13 cellular contexts compared by ENCODE assay signal in the genomic region with DNA sequence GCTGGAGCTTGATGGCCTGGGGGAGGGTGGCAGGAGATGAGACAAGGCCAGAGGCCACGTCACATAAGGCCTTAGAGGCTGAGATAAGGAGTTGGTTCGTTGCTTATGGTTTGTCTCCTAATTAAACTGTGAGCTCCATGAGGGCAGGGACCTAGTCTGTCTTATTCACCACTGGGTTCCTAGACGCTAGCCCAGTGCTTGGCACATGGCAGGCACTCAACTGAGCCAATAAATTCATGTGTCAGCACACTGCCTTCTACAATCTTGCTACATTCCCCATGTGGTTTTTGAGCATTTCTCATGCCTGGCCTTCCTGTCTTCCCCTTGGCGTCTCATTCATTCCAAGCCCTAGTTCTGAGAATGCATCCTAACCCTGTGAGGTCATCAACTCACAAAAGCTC.
DNase-seq lines count a peak whose midpoint lies in the region; ATAC-seq and TF ChIP-seq lines count a peak whose summit lies in the region.
"Had no signal": no experiment of that assay in that cellular context is flagged by ENCODE, and none has a peak within 500 bp of the region (broad histone marks: within the 10 kb centered on the region; RNA-seq: fewer than 3 reads in every experiment).

No MANE protein-coding gene starts in this region.

- peak overlapping the region; percentile 35 for H3K18ac ChIP-seq in trophoblast cell (ENCODE audit: low read length)

- CTCF ChIA-PET in Panc1 (lab: Charles Lee), result no interaction called here
- CTCF ChIA-PET in activated CD8-positive, alpha-beta memory T cell treated with anti-CD3 and anti-CD28 coated beads, Interleukin-2, amount 10 ng/mL, durations not matched to agents 7 days and 5 days (lab: Charles Lee), result no interaction called here

- H2BK12ac ChIP-seq in trophoblast cell (ENCODE audit: low read length), result peak overlapping the region; percentile 15

- no peak overlapping the region for H2AFZ ChIP-seq in trophoblast cell (ENCODE audit: insufficient read depth, low read length, poor library complexity)

- peak overlapping the region; percentile 8 for H3K14ac ChIP-seq in trophoblast cell (ENCODE audit: low read length)

- no peak overlapping the region for H3K4me2 ChIP-seq in trophoblast cell (ENCODE audit: low read length)

- H3K27me3 ChIP-seq in Panc1 (ENCODE audit: control insufficient read depth, insufficient read depth, low read length) (no peaks in the 10 kb centered on the region), trophoblast cell (ENCODE audit: insufficient read depth, low read length) (no peaks in the 10 kb centered on the region), H7 (ENCODE audit: control insufficient read depth, insufficient read depth, low read length) (no peaks in the 10 kb centered on the region; the same call in 1 of the 2 replicates), thyroid gland (no peaks in the 10 kb centered on the region)

- POLR2A ChIA-PET in Panc1 (lab: Charles Lee), result interaction anchor here (0.6 kb wide), 1 partner anchor 337 kb away, joined by 3 read pairs; no protein-coding TSS in a partner anchor

- no peak overlapping the region for H4K8ac ChIP-seq in trophoblast cell (ENCODE audit: low read depth, low read length)

- peak overlapping the region; percentile 60 for H2BK120ac ChIP-seq in trophoblast cell (ENCODE audit: insufficient read depth, low read length, poor library complexity)

- no peak overlapping the region for H3K4ac ChIP-seq in trophoblast cell (ENCODE audit: low read depth, low read length)

- H3K36me3 Mint-ChIP-seq in activated CD8-positive, alpha-beta memory T cell treated with anti-CD3 and anti-CD28 coated beads, Interleukin-2, amount 10 ng/mL, durations not matched to agents 7 days and 5 days, result no peaks in the 10 kb centered on the region
- H3K36me3 Mint-ChIP-seq: brain; CD4-positive, alpha-beta memory T cell had no signal

- H3K23ac ChIP-seq in trophoblast cell (ENCODE audit: low read length), result no peak overlapping the region

- no peaks in the 10 kb centered on the region for H3K79me2 ChIP-seq in trophoblast cell (ENCODE audit: control insufficient read depth, insufficient read depth, low read length, poor library complexity)

- H3K4me3 ChIP-seq in Panc1 (ENCODE audit: low read depth in 2 of 2, low read length in 2 of 2) (no peak overlapping the region), trophoblast cell (ENCODE audit: low read depth, low read length) (no peak overlapping the region), H7 (ENCODE audit: insufficient read depth, low read depth, low read length) (no peak overlapping the region), thyroid gland (replicated peaks in 1 of 3) (no peak overlapping the region)

- no CpG with 5 or more reads among the region's 4 CpGs for WGBS in trophoblast cell (ENCODE audit: extremely low coverage, insufficient coverage, insufficient read length)
- 82 to 91% methylated on average over 4 of the region's 4 CpGs for WGBS in thyroid gland, 2 donors

- ATAC-seq in Panc1, result no peak
- ATAC-seq in activated CD8-positive, alpha-beta memory T cell treated with anti-CD3 and anti-CD28 coated beads, Interleukin-2, amount 10 ng/mL, durations not matched to agents 7 days and 5 days, result no peak

- H3K9me3 ChIP-seq in Panc1 (ENCODE audit: control insufficient read depth, insufficient read depth, low read depth, low read length) (no peaks in the 10 kb centered on the region), trophoblast cell (ENCODE audit: insufficient read depth, low read depth, low read length) (peaks cover 2% of the 10 kb centered on the region), thyroid gland (no peaks in the 10 kb centered on the region)

- BruUV-seq in Panc1 (replicated peaks; lab: Mats Ljungman, UMichigan), result no TSS peak

- no peaks in the 10 kb centered on the region for H3K27me3 Mint-ChIP-seq in activated CD8-positive, alpha-beta memory T cell treated with anti-CD3 and anti-CD28 coated beads, Interleukin-2, amount 10 ng/mL, durations not matched to agents 7 days and 5 days
- H3K27me3 Mint-ChIP-seq: CD4-positive, alpha-beta memory T cell had no signal

- H3K36me3 ChIP-seq in Panc1 (ENCODE audit: control insufficient read depth, insufficient read depth, low read length) (no peaks in the 10 kb centered on the region), trophoblast cell (ENCODE audit: control insufficient read depth in 1 of 2, insufficient read depth in 2 of 2, low read length in 2 of 2) (no peaks in the 10 kb centered on the region), H7 (replicated peaks; ENCODE audit: control insufficient read depth, insufficient read depth, low read length) (no peaks in the 10 kb centered on the region), thyroid gland (no peaks in the 10 kb centered on the region)

- intact Hi-C loops in Panc1 (cut with micrococcal nuclease; ENCODE audit: unreplicated experiment) (no loop called here), thyroid gland (cut with DNase I) (no loop called here)

- peak overlapping the region; percentile 23 for H2BK5ac ChIP-seq in trophoblast cell (ENCODE audit: low read depth, low read length, poor library complexity)

- H4K91ac ChIP-seq in trophoblast cell (ENCODE audit: low read depth, low read length), result peak overlapping the region; percentile 10

- TF ChIP-seq CTCF in Panc1 (IDR thresholded peaks at IDR 0.05) (no peak), thyroid gland (IDR thresholded peaks at IDR 0.05) (no peak)

- no peak overlapping the region for H4K12ac ChIP-seq in trophoblast cell (ENCODE audit: low read depth, low read length)

- peak overlapping the region; percentile 9 for H2AK5ac ChIP-seq in trophoblast cell (ENCODE audit: low read length)

- no peak overlapping the region for H3K27ac Mint-ChIP-seq in activated CD8-positive, alpha-beta memory T cell treated with anti-CD3 and anti-CD28 coated beads, Interleukin-2, amount 10 ng/mL, durations not matched to agents 7 days and 5 days

- in situ Hi-C loops in Panc1 (cut with HindIII; ENCODE audit: low pct_unique_long_range_greater_than_20kb, low sequenced_read_pairs), result no loop called here

- peak; percentile 70 for DNase-seq in ELF-1 (ENCODE audit: low read depth, low spot score)
- no peak for DNase-seq in Panc1 (ENCODE audit: low read depth, low spot score)
- peak; percentile 91 for DNase-seq in fibroblast of peridontal ligament (ENCODE audit: extremely low read depth)
- DNase-seq in trophoblast cell, result peak; percentile 86 to 96
- no peak for DNase-seq in H7
- no peak for DNase-seq in thyroid gland
- no peak for DNase-seq in activated CD8-positive, alpha-beta memory T cell treated with anti-CD3 and anti-CD28 coated beads, Interleukin-2, amount 10 ng/mL, durations not matched to agents 7 days and 5 days
- no peak for DNase-seq in NCI-H510A treated with DMSO at 0.1 percent for 48 hours (lab: John Stamatoyannopoulos, UW)
- DNase-seq: activated T-cell treated with anti-CD3 and anti-CD28 coated beads, Interleukin-2, amount 50 U/mL, for 1 hour; CD4-positive, alpha-beta memory T cell; GOT3; NCI-H774 had no signal

- H3K9me3 Mint-ChIP-seq in activated CD8-positive, alpha-beta memory T cell treated with anti-CD3 and anti-CD28 coated beads, Interleukin-2, amount 10 ng/mL, durations not matched to agents 7 days and 5 days (ENCODE audit: low read depth), result peaks cover 3% of the 10 kb centered on the region

- no peak overlapping the region for H3K4me3 Mint-ChIP-seq in activated CD8-positive, alpha-beta memory T cell treated with anti-CD3 and anti-CD28 coated beads, Interleukin-2, amount 10 ng/mL, durations not matched to agents 7 days and 5 days
- H3K4me3 Mint-ChIP-seq: brain; CD4-positive, alpha-beta memory T cell had no signal

- H3K4me1 ChIP-seq in Panc1 (ENCODE audit: control insufficient read depth, insufficient read depth, low read length) (peaks cover 43% of the 10 kb centered on the region), trophoblast cell (ENCODE audit: control insufficient read depth in 1 of 2, insufficient read depth in 2 of 2, low read length in 2 of 2) (peaks cover 10 to 15% of the 10 kb centered on the region in 2 experiments), thyroid gland (peaks cover 6 to 12% of the 10 kb centered on the region in 2 donors)

- no peak overlapping the region for H3K9ac ChIP-seq in trophoblast cell (ENCODE audit: low read length)

- no peak for TF ChIP-seq POLR2A in thyroid gland (IDR thresholded peaks at IDR 0.05)

- peaks cover 3% of the 10 kb centered on the region for H3K4me1 Mint-ChIP-seq in activated CD8-positive, alpha-beta memory T cell treated with anti-CD3 and anti-CD28 coated beads, Interleukin-2, amount 10 ng/mL, durations not matched to agents 7 days and 5 days

- H3K27ac ChIP-seq in Panc1 (ENCODE audit: low read length), result peak overlapping the region; percentile 68; the same call in 1 of the 2 replicates
- peak overlapping the region; percentile 57 for H3K27ac ChIP-seq in trophoblast cell (ENCODE audit: low read depth, low read length)
- H3K27ac ChIP-seq in thyroid gland, result no peak overlapping the region

- H3K79me1 ChIP-seq in trophoblast cell (ENCODE audit: low read length), result peaks cover 18% of the 10 kb centered on the region

Comparison
In these comparisons a context has a peak if more than half of its experiments do, and no peak if none do; other contexts are left out.
1. DNase-seq: peak in ELF-1 (single experiment), fibroblast of peridontal ligament (single experiment) and trophoblast cell (2 of 2); none in Panc1 (single experiment), H7 (single experiment), thyroid gland (0 of 2), activated CD8-positive, alpha-beta memory T cell treated with anti-CD3 and anti-CD28 coated beads, Interleukin-2, amount 10 ng/mL, durations not matched to agents 7 days and 5 days (single experiment) and NCI-H510A treated with DMSO at 0.1 percent for 48 hours (single experiment).
2. H3K27ac ChIP-seq: peak in Panc1 (single experiment) and trophoblast cell (single experiment); none in thyroid gland (0 of 3).